Comparison of ENCODE assay signal across 22 cellular contexts in the genomic region with DNA sequence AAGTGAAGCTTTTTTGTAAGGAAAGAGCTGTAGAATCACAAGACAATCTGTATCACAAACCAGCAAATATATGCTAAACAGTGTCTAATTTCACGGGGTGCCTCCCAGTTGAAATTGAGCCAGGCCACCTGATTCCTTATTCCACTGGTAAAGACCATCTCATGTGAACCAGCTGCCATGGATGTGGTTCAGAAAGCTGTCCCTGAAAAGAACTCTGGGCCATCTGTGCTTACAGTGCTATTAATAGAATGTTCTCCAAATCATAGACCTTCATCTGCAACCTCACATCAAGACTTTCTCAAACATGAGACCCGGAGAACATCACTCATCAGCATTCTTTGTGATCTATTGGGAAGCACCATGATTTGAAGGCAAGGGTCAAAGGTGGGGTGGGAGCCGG.
"Had no signal": no experiment of that assay in that cellular context is flagged by ENCODE, and none has a peak within 500 bp of the region (broad histone marks: within the 10 kb centered on the region; RNA-seq: fewer than 3 reads in every experiment).

No MANE protein-coding gene starts in this region.

- H3K4me3 Mint-ChIP-seq: endodermal cell; naive thymus-derived CD8-positive, alpha-beta T cell; stimulated activated naive B cell treated with anti-CD40 and anti-IgM and Interleukin-4, amounts not matched to agents 10 μg/mL and 1 μg/mL and 100 μg/mL, for 72 hours; stimulated activated naive CD8-positive, alpha-beta T cell treated with anti-CD3 and anti-CD28 coated beads, Interleukin-15, amount 100 ng/mL, for 72 hours had no signal

- H3K4me1 ChIP-seq: foreskin keratinocyte, heart left ventricle, upper lobe of right lung had no signal

- H3K9me3 ChIP-seq: heart left ventricle, testis, tibial nerve, upper lobe of right lung had no signal

- H3K27me3 ChIP-seq: foreskin keratinocyte, testis, tibial nerve, upper lobe of right lung had no signal

- FAIRE-seq: endothelial cell of umbilical vein, islet of Langerhans had no signal

- H3K4me3 ChIP-seq: coronary artery, heart left ventricle, testis, tibial nerve, upper lobe of right lung had no signal

- ATAC-seq: foreskin keratinocyte; heart left ventricle; left lobe of liver; naive thymus-derived CD8-positive, alpha-beta T cell; right cardiac atrium; stimulated activated naive B cell treated with anti-CD40 and anti-IgM and Interleukin-4, amounts not matched to agents 10 μg/mL and 1 μg/mL and 100 μg/mL, for 72 hours; stimulated activated naive CD8-positive, alpha-beta T cell treated with anti-CD3 and anti-CD28 coated beads, Interleukin-15, amount 100 ng/mL, for 72 hours; upper lobe of right lung had no signal

- H3K36me3 ChIP-seq: heart left ventricle, tibial nerve, upper lobe of right lung had no signal

- H3K4me1 Mint-ChIP-seq: stimulated activated naive B cell treated with anti-CD40 and anti-IgM and Interleukin-4, amounts not matched to agents 10 μg/mL and 1 μg/mL and 100 μg/mL, for 72 hours; stimulated activated naive CD8-positive, alpha-beta T cell treated with anti-CD3 and anti-CD28 coated beads, Interleukin-15, amount 100 ng/mL, for 72 hours had no signal

- H3K27ac Mint-ChIP-seq: endodermal cell; naive thymus-derived CD8-positive, alpha-beta T cell; stimulated activated naive B cell treated with anti-CD40 and anti-IgM and Interleukin-4, amounts not matched to agents 10 μg/mL and 1 μg/mL and 100 μg/mL, for 72 hours; stimulated activated naive CD8-positive, alpha-beta T cell treated with anti-CD3 and anti-CD28 coated beads, Interleukin-15, amount 100 ng/mL, for 72 hours had no signal

- H3K9me3 Mint-ChIP-seq: endodermal cell; stimulated activated naive B cell treated with anti-CD40 and anti-IgM and Interleukin-4, amounts not matched to agents 10 μg/mL and 1 μg/mL and 100 μg/mL, for 72 hours; stimulated activated naive CD8-positive, alpha-beta T cell treated with anti-CD3 and anti-CD28 coated beads, Interleukin-15, amount 100 ng/mL, for 72 hours had no signal

- H3K36me3 Mint-ChIP-seq: naive thymus-derived CD8-positive, alpha-beta T cell; stimulated activated naive B cell treated with anti-CD40 and anti-IgM and Interleukin-4, amounts not matched to agents 10 μg/mL and 1 μg/mL and 100 μg/mL, for 72 hours had no signal

- DNase-seq: effector CD4-positive, alpha-beta T cell; endodermal cell; erythroblast; foreskin keratinocyte; heart left ventricle; hippocampal formation; kidney glomerular epithelial cell; mammary epithelial cell; naive thymus-derived CD8-positive, alpha-beta T cell; right cardiac atrium; stimulated activated CD4-positive, alpha-beta T cell treated with anti-CD3 and anti-CD28 coated beads, Interleukin-15, amount 100 ng/mL, for 24 hours; stimulated activated CD4-positive, alpha-beta T cell treated with anti-CD3 and anti-CD28 coated beads, Interleukin-1b, Interleukin-23, amount 100 ng/mL, for 48 hours; stimulated activated CD4-positive, alpha-beta T cell treated with anti-CD3 and anti-CD28 coated beads, Interleukin-4, amount 100 ng/mL, for 4 hours; stimulated activated naive B cell treated with anti-CD40 and anti-IgM and Interleukin-4, amounts not matched to agents 10 μg/mL and 1 μg/mL and 100 μg/mL, for 72 hours; stimulated activated naive CD8-positive, alpha-beta T cell treated with anti-CD3 and anti-CD28 coated beads, Interleukin-15, amount 100 ng/mL, for 72 hours; testis; upper lobe of right lung had no signal

- H3K27ac ChIP-seq: coronary artery, foreskin keratinocyte, heart left ventricle, testis, tibial nerve, upper lobe of right lung had no signal
